ENCODE assay signal across 22 cellular contexts in the genomic region with DNA sequence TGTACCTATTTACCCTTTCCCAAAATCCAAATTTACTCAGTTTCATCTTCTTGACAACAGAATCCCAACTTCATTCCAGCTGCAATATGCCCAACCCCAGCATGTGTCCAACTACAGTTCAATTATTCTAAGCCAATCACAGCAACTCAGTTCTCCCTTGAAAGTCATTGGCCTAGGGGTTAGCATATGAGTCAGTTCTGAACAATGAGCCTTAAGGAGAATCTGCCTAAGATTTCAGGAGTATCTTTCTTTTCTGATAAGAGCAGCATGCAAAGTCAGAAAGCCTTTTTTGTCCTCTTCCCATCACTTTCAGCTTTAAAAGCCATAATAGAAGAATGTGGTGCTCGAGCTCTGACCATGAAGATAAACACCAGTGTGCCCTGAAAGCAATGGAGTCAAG.
"Had no signal": no experiment of that assay in that cellular context is flagged by ENCODE, and none has a peak within 500 bp of the region (broad histone marks: within the 10 kb centered on the region; RNA-seq: fewer than 3 reads in every experiment).

No MANE protein-coding gene starts in this region.

- H3K4me1 Mint-ChIP-seq: nephron progenitor cell had no signal

- DNase-seq: activated CD4-positive, alpha-beta T cell treated with anti-CD3 and anti-CD28 coated beads for 36 hours; activated CD8-positive, alpha-beta memory T cell treated with anti-CD3 and anti-CD28 coated beads, Interleukin-2, amount 50 U/mL, for 4 hours; activated CD8-positive, alpha-beta T cell treated with anti-CD3 and anti-CD28 coated beads for 36 hours; activated naive CD8-positive, alpha-beta T cell treated with anti-CD3 and anti-CD28 coated beads, Interleukin-2, amount 10 ng/mL, durations not matched to agents 7 days and 5 days; aorta; effector memory CD4-positive, alpha-beta T cell; heart left ventricle; kidney; left ventricle myocardium superior; nephron progenitor cell; psoas muscle; sigmoid colon; stimulated activated CD4-positive, alpha-beta T cell treated with anti-CD3 and anti-CD28 coated beads, Interleukin-12 subunit alpha, Interleukin-12 subunit beta, amount 100 ng/mL, for 4 hours; stimulated activated CD4-positive, alpha-beta T cell treated with anti-CD3 and anti-CD28 coated beads, Interleukin-2, amount 100 ng/mL, for 48 hours; stimulated activated naive CD8-positive, alpha-beta T cell treated with anti-CD3 and anti-CD28 coated beads, Interleukin-15, amount 100 ng/mL, for 72 hours; T-helper 1 cell; testis; WERI-Rb-1 had no signal

- FAIRE-seq: frontal cortex, kidney had no signal

- H3K27me3 ChIP-seq: cardiac muscle cell, heart left ventricle, sigmoid colon, testis had no signal

- H3K27ac ChIP-seq: cardiac muscle cell, coronary artery, epithelial cell of prostate, heart left ventricle, psoas muscle, sigmoid colon, testis, WERI-Rb-1 had no signal

- ATAC-seq: activated CD4-positive, alpha-beta T cell treated with anti-CD3 and anti-CD28 coated beads for 36 hours; activated CD8-positive, alpha-beta T cell treated with anti-CD3 and anti-CD28 coated beads for 36 hours; heart left ventricle; left ventricle myocardium superior; psoas muscle; stimulated activated naive CD8-positive, alpha-beta T cell treated with anti-CD3 and anti-CD28 coated beads, Interleukin-15, amount 100 ng/mL, for 72 hours had no signal

- H3K27ac Mint-ChIP-seq: activated CD4-positive, alpha-beta T cell treated with anti-CD3 and anti-CD28 coated beads for 36 hours; activated CD8-positive, alpha-beta T cell treated with anti-CD3 and anti-CD28 coated beads for 36 hours; activated naive CD8-positive, alpha-beta T cell treated with anti-CD3 and anti-CD28 coated beads, Interleukin-2, amount 10 ng/mL, durations not matched to agents 7 days and 5 days; nephron progenitor cell; stimulated activated naive CD8-positive, alpha-beta T cell treated with anti-CD3 and anti-CD28 coated beads, Interleukin-15, amount 100 ng/mL, for 72 hours had no signal

- H3K4me3 ChIP-seq: cardiac muscle cell, coronary artery, heart left ventricle, psoas muscle, sigmoid colon, testis had no signal

- H3K9me3 ChIP-seq: psoas muscle, sigmoid colon, testis had no signal

- H3K9me3 Mint-ChIP-seq: activated CD8-positive, alpha-beta T cell treated with anti-CD3 and anti-CD28 coated beads for 36 hours had no signal

- H3K4me1 ChIP-seq: psoas muscle, sigmoid colon, testis had no signal

- H3K4me3 Mint-ChIP-seq: activated CD4-positive, alpha-beta T cell treated with anti-CD3 and anti-CD28 coated beads for 36 hours; activated CD8-positive, alpha-beta T cell treated with anti-CD3 and anti-CD28 coated beads for 36 hours; activated naive CD8-positive, alpha-beta T cell treated with anti-CD3 and anti-CD28 coated beads, Interleukin-2, amount 10 ng/mL, durations not matched to agents 7 days and 5 days; nephron progenitor cell; stimulated activated naive CD8-positive, alpha-beta T cell treated with anti-CD3 and anti-CD28 coated beads, Interleukin-15, amount 100 ng/mL, for 72 hours had no signal

- H3K36me3 ChIP-seq: cardiac muscle cell, heart left ventricle, sigmoid colon, WERI-Rb-1 had no signal

- H3K27me3 Mint-ChIP-seq: activated CD4-positive, alpha-beta T cell treated with anti-CD3 and anti-CD28 coated beads for 36 hours; activated CD8-positive, alpha-beta T cell treated with anti-CD3 and anti-CD28 coated beads for 36 hours; activated naive CD8-positive, alpha-beta T cell treated with anti-CD3 and anti-CD28 coated beads, Interleukin-2, amount 10 ng/mL, durations not matched to agents 7 days and 5 days; stimulated activated naive CD8-positive, alpha-beta T cell treated with anti-CD3 and anti-CD28 coated beads, Interleukin-15, amount 100 ng/mL, for 72 hours had no signal
